1 cellular context compared by ENCODE assay signal in the genomic region with DNA sequence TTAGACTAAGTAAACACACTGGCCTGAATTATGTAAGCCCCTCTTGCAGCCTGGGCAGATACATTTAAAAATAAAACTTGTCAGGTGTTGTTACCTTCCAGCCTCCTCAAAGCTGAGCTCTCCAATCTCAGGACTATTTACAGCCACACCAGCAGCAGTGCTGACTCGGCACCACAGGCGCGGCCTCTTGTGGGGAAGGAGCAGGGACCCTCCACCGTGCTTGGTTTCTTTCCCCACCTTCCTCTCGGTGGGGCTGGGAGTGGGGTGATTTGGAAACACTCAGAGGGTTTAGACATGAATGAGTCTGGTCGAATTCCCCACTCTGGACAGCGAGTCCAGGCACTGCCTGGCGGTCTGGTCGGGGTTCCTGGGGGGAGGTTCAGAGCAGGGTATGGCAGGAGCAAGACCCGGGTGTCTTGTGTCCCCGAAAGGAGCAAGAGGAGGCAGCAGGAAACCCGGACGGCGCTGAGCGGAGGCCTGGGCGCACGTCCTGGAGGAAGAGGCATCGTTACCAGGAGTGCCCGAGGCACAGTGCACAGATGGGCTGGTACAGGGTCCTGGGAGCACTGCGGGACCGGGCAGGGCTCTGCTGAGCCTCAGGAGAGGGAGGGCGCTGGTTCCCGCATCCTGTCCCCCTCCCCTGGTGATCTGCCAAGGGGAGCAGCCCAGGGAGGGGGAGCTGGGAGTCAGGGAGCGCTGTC.
A peak's percentile ranks its signal among the peaks of the same experiment; 100 is the strongest.
TF ChIP-seq lines count a peak whose summit lies in the region.

No MANE protein-coding gene starts in this region.

TF ChIP-seq in H1, 55 proteins besides CTCF, POLR2A, EP300 and RAD21:
- TF ChIP-seq RBBP5 (IDR thresholded peaks at IDR 0.05; ENCODE audit: borderline replicate concordance, low read depth, low read length) (0 out of 2 replicates have a peak, but pooled peaks have one; percentile 24), CEBPB (IDR thresholded peaks at IDR 0.05; ENCODE audit: low read depth, low read length) (no peak), MAFK (IDR thresholded peaks at IDR 0.05; ENCODE audit: low read depth, low read length) (peak; percentile 78; the same call in 1 of the 2 replicates), CTBP2 (IDR thresholded peaks at IDR 0.05; ENCODE audit: borderline replicate concordance, insufficient read depth, insufficient read length, low read length) (peak; percentile 7), NRF1 (IDR thresholded peaks at IDR 0.05; ENCODE audit: low read depth, low read length) (no peak), BACH1 (IDR thresholded peaks at IDR 0.05; ENCODE audit: low read length) (no peak), SUZ12 (IDR thresholded peaks at IDR 0.05; ENCODE audit: low read length) (peak; percentile 29; the same call in 1 of the 2 replicates), CHD2 (IDR thresholded peaks at IDR 0.05; ENCODE audit: low read length) (no peak), RFX5 (IDR thresholded peaks at IDR 0.05; ENCODE audit: borderline replicate concordance, low read depth, low read length) (no peak)
TF ChIP-seq in H1: peak in this region for 4.
